Comparison of ENCODE assay signal across 9 cellular contexts in genomic region chr3:48560648-48561018, GRCh38. TPM values are rescaled to one million over a fixed set of nuclear protein-coding genes. Genes with fewer than 3 reads are reported as not detected.
DNase-seq lines count a peak whose midpoint lies in the region; ATAC-seq, FAIRE-seq and TF ChIP-seq lines count a peak whose summit lies in the region.
"Had no signal": no experiment of that assay in that cellular context is flagged by ENCODE, and none has a peak within 500 bp of the region (broad histone marks: within the 10 kb centered on the region; RNA-seq: fewer than 3 reads in every experiment).

No MANE protein-coding gene starts in this region.

- BruUV-seq in HepG2 (replicated peaks; lab: Mats Ljungman, UMichigan), result no TSS peak

- H3K4me3 ChIP-seq in HepG2 (replicated peaks in 1 of 3; ENCODE audit: insufficient read depth in 1 of 3, low read depth in 2 of 3, low read length in 3 of 3) (peak overlapping the region; percentile 53 to 68 (median 59)), right lobe of liver (no peak overlapping the region), muscle layer of colon (ENCODE audit: low read depth in 1 of 2, low read length in 2 of 2) (peak overlapping the region; percentile 32 to 56)

- FAIRE-seq in HepG2 (lab: Jason Lieb, UNC), result no peak

- in situ Hi-C loops in HepG2 (cut with HindIII; ENCODE audit: extremely low pct_ligation_motif_present, low pct_unique_long_range_greater_than_20kb), result no loop called here

- no peaks in the 10 kb centered on the region for H3K36me3 Mint-ChIP-seq in chondrocyte (ENCODE audit: low read depth)
- H3K36me3 Mint-ChIP-seq in naive thymus-derived CD8-positive, alpha-beta T cell, result no peaks in the 10 kb centered on the region

- H3K4me2 ChIP-seq in HepG2 (ENCODE audit: low read depth, low read length), result peak overlapping the region; percentile 86

- CTCF ChIA-PET in HepG2 (lab: Yijun Ruan, JAX; ENCODE audit: low intra/inter-chr PET ratio, low total read pairs), result no interaction called here

- peaks cover 9% of the 10 kb centered on the region for H3K79me2 ChIP-seq in HepG2 (ENCODE audit: insufficient read depth, low read length)

- 36% methylated on average over 5 of the region's 5 CpGs for WGBS in HepG2 (ENCODE audit: low lambda C conversion rate)
- WGBS in right lobe of liver (ENCODE audit: insufficient coverage, low coverage, low lambda C conversion rate, missing lambda C conversion rate), result 20% methylated on average over 1 of the region's 5 CpGs

- H2AFZ ChIP-seq in HepG2 (ENCODE audit: low read length), result no peak overlapping the region

- H3K9me3 ChIP-seq in HepG2 (ENCODE audit: low read length) (no peaks in the 10 kb centered on the region), right lobe of liver (no peaks in the 10 kb centered on the region), muscle layer of colon (ENCODE audit: low read length) (no peaks in the 10 kb centered on the region)

- DNase-seq in HepG2 (ENCODE audit: low spot score), result no peak
- DNase-seq in right lobe of liver, result no peak
- no peak for DNase-seq in chondrocyte (ENCODE audit: low spot score)
- DNase-seq in naive thymus-derived CD8-positive, alpha-beta T cell, result no peak
- no peak for DNase-seq in epidermal melanocyte (ENCODE audit: insufficient read length, low spot score)

- H3K27ac ChIP-seq in HepG2 (ENCODE audit: extremely low read length, insufficient read depth, low read length), result peak overlapping the region; percentile 34
- H3K27ac ChIP-seq in right lobe of liver, result peak overlapping the region in 1 of 3 donors; percentile 54
- peak overlapping the region; percentile 68 for H3K27ac ChIP-seq in muscle layer of colon (ENCODE audit: low read depth, low read length)

- H3K9ac ChIP-seq in HepG2 (ENCODE audit: insufficient read depth, low read depth, low read length) (peak overlapping the region; percentile 42; the same call in 1 of the 2 replicates), muscle layer of colon (ENCODE audit: low read length) (peak overlapping the region; percentile 25)

- peaks cover 82% of the 10 kb centered on the region for H3K4me1 ChIP-seq in HepG2 (ENCODE audit: insufficient read depth, low read length)
- peaks cover 0 to 11% (median 5%) of the 10 kb centered on the region in 4 donors for H3K4me1 ChIP-seq in right lobe of liver
- peaks cover 23% of the 10 kb centered on the region for H3K4me1 ChIP-seq in muscle layer of colon (ENCODE audit: insufficient read depth, low read length)

- TF ChIP-seq POLR2A in HepG2 (IDR thresholded peaks at IDR 0.05; ENCODE audit: insufficient read depth in 1 of 2, low read depth in 2 of 2, low read length in 2 of 2) (no peak), right lobe of liver (IDR thresholded peaks at IDR 0.05) (no peak)

- H3K27me3 ChIP-seq in HepG2 (ENCODE audit: control insufficient read depth in 1 of 2, insufficient read depth in 2 of 2, low read length in 2 of 2) (no peaks in the 10 kb centered on the region; a peak in 1 of 5 replicates), right lobe of liver (no peaks in the 10 kb centered on the region), muscle layer of colon (ENCODE audit: control insufficient read depth in 1 of 2, insufficient read depth in 2 of 2, low read length in 2 of 2) (no peaks in the 10 kb centered on the region)

- H3K27me3 Mint-ChIP-seq in chondrocyte (ENCODE audit: low read depth), result no peaks in the 10 kb centered on the region
- H3K27me3 Mint-ChIP-seq in naive thymus-derived CD8-positive, alpha-beta T cell, result no peaks in the 10 kb centered on the region

- no peaks in the 10 kb centered on the region for H3K36me3 ChIP-seq in HepG2 (replicated peaks in 1 of 2; ENCODE audit: control insufficient read depth in 1 of 2, insufficient read depth in 2 of 2, low read length in 2 of 2)
- no peaks in the 10 kb centered on the region for H3K36me3 ChIP-seq in right lobe of liver
- no peaks in the 10 kb centered on the region for H3K36me3 ChIP-seq in muscle layer of colon (ENCODE audit: insufficient read depth, low read length)

- no peak for TF ChIP-seq RAD21 in HepG2 (CRISPR knock-in tag; IDR thresholded peaks at IDR 0.05)

- POLR2A ChIA-PET in HepG2 (lab: Yijun Ruan, JAX), result interaction anchor here (0.7 to 3.0 kb wide), 3 partner anchors 64 to 87 kb away, joined by 3 to 7 read pairs (median 4); partner anchors contain the start of gene SLC26A6
- POLR2A ChIA-PET in naive thymus-derived CD8-positive, alpha-beta T cell (lab: Charles Lee), result interaction anchor here (1.1 to 1.5 kb wide), 2 partner anchors 13 to 159 kb away, joined by 3 to 7 read pairs; no protein-coding TSS in a partner anchor

- H3K4me1 Mint-ChIP-seq in chondrocyte (ENCODE audit: low read depth), result peaks cover 85% of the 10 kb centered on the region
- H3K4me1 Mint-ChIP-seq in naive thymus-derived CD8-positive, alpha-beta T cell, result peaks cover 14 to 43% (median 20%) of the 10 kb centered on the region in 4 donors

- intact Hi-C loops in HepG2 (cut with micrococcal nuclease; ENCODE audit: unreplicated experiment), result no loop called here
- intact Hi-C loops in right lobe of liver (cut with DNase I), result no loop called here

- ATAC-seq in HepG2, result no peak
- ATAC-seq in right lobe of liver, result no peak
- no peak for ATAC-seq in naive thymus-derived CD8-positive, alpha-beta T cell
- no peak for ATAC-seq in HG03108 (IDR thresholded peaks at IDR 0.05; ENCODE audit: unreplicated experiment)
- no peak for ATAC-seq in HG03521 (IDR thresholded peaks at IDR 0.05; ENCODE audit: unreplicated experiment)
- ATAC-seq: activated T-cell treated with anti-CD3 and anti-CD28 coated beads, Interleukin-2, amount 50 U/mL, for 72 hours had no signal

- H3K27ac Mint-ChIP-seq in chondrocyte (ENCODE audit: unreplicated experiment), result peak overlapping the region; percentile 89
- H3K27ac Mint-ChIP-seq in naive thymus-derived CD8-positive, alpha-beta T cell, result no peak overlapping the region
- H3K27ac Mint-ChIP-seq: activated T-cell treated with anti-CD3 and anti-CD28 coated beads, Interleukin-2, amount 50 U/mL, for 72 hours had no signal

- no peaks in the 10 kb centered on the region for H4K20me1 ChIP-seq in HepG2 (ENCODE audit: insufficient read depth, low read length)

- H3K9me3 Mint-ChIP-seq in chondrocyte (ENCODE audit: low read depth), result no peaks in the 10 kb centered on the region
- no peaks in the 10 kb centered on the region for H3K9me3 Mint-ChIP-seq in naive thymus-derived CD8-positive, alpha-beta T cell
- H3K9me3 Mint-ChIP-seq: activated T-cell treated with anti-CD3 and anti-CD28 coated beads, Interleukin-2, amount 50 U/mL, for 72 hours had no signal

- TF ChIP-seq EP300 in HepG2 (IDR thresholded peaks at IDR 0.05; ENCODE audit: low read depth in 2 of 2, low read length in 2 of 2), result no peak
- no peak for TF ChIP-seq EP300 in HepG2 (CRISPR knock-in tag; IDR thresholded peaks at IDR 0.05; ENCODE audit: borderline replicate concordance)

- no peak for TF ChIP-seq CTCF in HepG2 (CRISPR knock-in tag; IDR thresholded peaks at IDR 0.05)
- TF ChIP-seq CTCF in right lobe of liver (IDR thresholded peaks at IDR 0.05), result no peak
- no peak for TF ChIP-seq CTCF in chondrocyte (IDR thresholded peaks at IDR 0.05)

- H3K4me3 Mint-ChIP-seq in chondrocyte (ENCODE audit: unreplicated experiment), result peak overlapping the region; percentile 69
- no peak overlapping the region for H3K4me3 Mint-ChIP-seq in naive thymus-derived CD8-positive, alpha-beta T cell
- H3K4me3 Mint-ChIP-seq: activated T-cell treated with anti-CD3 and anti-CD28 coated beads, Interleukin-2, amount 50 U/mL, for 72 hours had no signal

RNA-seq across cellular contexts. Expression of gene UCN2, which starts 2.9 kb away (rescaled TPM):
- total RNA-seq in HepG2 (2016; rRNA removed; fragmentation: Illumina TruSeq; extraction: Trizol) (0.07 and 0.13 TPM in 2 replicates), right lobe of liver (not detected), chondrocyte (1.6 to 3.4 TPM (median 3.3 TPM) in 3 replicates)
- not detected in 2 replicates for total RNA-seq in HepG2 (2016; cell fraction: cytosol; rRNA removed; fragmentation: Illumina TruSeq; extraction: Trizol; ENCODE audit: low read depth)
- total RNA-seq in HepG2 (2016; cell fraction: insoluble cytoplasmic fraction; rRNA removed; fragmentation: Illumina TruSeq; extraction: Trizol), result 0.11 TPM in 1 of 2 replicates, not detected in the other
- 0.10 TPM in 1 of 2 replicates, not detected in the other for total RNA-seq in HepG2 (2016; cell fraction: membrane; rRNA removed; fragmentation: Illumina TruSeq; extraction: Trizol)
- total RNA-seq in HepG2 (2016; cell fraction: nucleus; rRNA removed; fragmentation: Illumina TruSeq; extraction: Trizol), result 0.31 and 0.43 TPM in 2 replicates
- 1.5 and 2.3 TPM in 2 replicates for polyA plus RNA-seq in HepG2 (2011; rRNA removed)
- polyA plus RNA-seq in HepG2 (2011; cell fraction: cytosol; rRNA removed), result 0.71 and 0.87 TPM in 2 replicates
- 21.5 and 24.3 TPM in 2 replicates for polyA plus RNA-seq in HepG2 (2011; cell fraction: nucleus; rRNA removed)
- 0.99 and 2.0 TPM in 2 replicates for polyA plus RNA-seq in HepG2 (2012)
- polyA plus RNA-seq in HepG2 (2016; cell fraction: cytosol; fragmentation: Illumina TruSeq; extraction: Trizol; ENCODE audit: low read depth), result 0.09 TPM in 1 of 2 replicates, not detected in the other
- polyA plus RNA-seq in HepG2 (2016; cell fraction: insoluble cytoplasmic fraction; fragmentation: Illumina TruSeq; extraction: Trizol; ENCODE audit: low read depth), result not detected in 2 replicates
- not detected in 2 replicates for polyA plus RNA-seq in HepG2 (2016; cell fraction: membrane; fragmentation: Illumina TruSeq; extraction: Trizol; ENCODE audit: low read depth)
- polyA plus RNA-seq in HepG2 (2016; cell fraction: nucleus; fragmentation: Illumina TruSeq; extraction: Trizol; ENCODE audit: insufficient read depth, low read depth), result 0.70 and 1.8 TPM in 2 replicates
- polyA minus RNA-seq in HepG2 (2011; rRNA and poly(A)+ RNA removed; ENCODE audit: low replicate concordance), result 1.2 and 2.9 TPM in 2 replicates
- not detected in 2 replicates for polyA minus RNA-seq in HepG2 (2011; cell fraction: cytosol; rRNA and poly(A)+ RNA removed)
- polyA minus RNA-seq in HepG2 (2011; cell fraction: nucleus; rRNA and poly(A)+ RNA removed), result 2.1 and 2.2 TPM in 2 replicates
- total RNA-seq in naive thymus-derived CD8-positive, alpha-beta T cell, result under 1 TPM in 1 of 2 experiments, not detected in 1; 0.25 TPM
- not detected for polyA plus RNA-seq in naive thymus-derived CD8-positive, alpha-beta T cell
- total RNA-seq: activated T-cell treated with anti-CD3 and anti-CD28 coated beads, Interleukin-2, amount 50 U/mL, for 72 hours had no signal

RNA-seq across cellular contexts. Expression of gene PFKFB4, which starts 4.0 kb away (rescaled TPM):
- total RNA-seq in HepG2 (2016; rRNA removed; fragmentation: Illumina TruSeq; extraction: Trizol) (6.4 and 7.1 TPM in 2 replicates), right lobe of liver (10 to 100 TPM in 1 of 6 experiments, 1 to 10 TPM in 4, under 1 TPM in 1; 0.59 to 10.8 (median 1.4) TPM), chondrocyte (14.6 to 23.2 TPM (median 19.9 TPM) in 3 replicates)
- total RNA-seq in HepG2 (2016; cell fraction: cytosol; rRNA removed; fragmentation: Illumina TruSeq; extraction: Trizol; ENCODE audit: low read depth), result 2.1 and 2.6 TPM in 2 replicates
- total RNA-seq in HepG2 (2016; cell fraction: insoluble cytoplasmic fraction; rRNA removed; fragmentation: Illumina TruSeq; extraction: Trizol), result 6.7 and 7.5 TPM in 2 replicates
- 3.4 and 3.7 TPM in 2 replicates for total RNA-seq in HepG2 (2016; cell fraction: membrane; rRNA removed; fragmentation: Illumina TruSeq; extraction: Trizol)
- total RNA-seq in HepG2 (2016; cell fraction: nucleus; rRNA removed; fragmentation: Illumina TruSeq; extraction: Trizol), result 5.4 and 8.1 TPM in 2 replicates
- polyA plus RNA-seq in HepG2 (2011; rRNA removed), result 103 and 122 TPM in 2 replicates
- 80.3 and 95.3 TPM in 2 replicates for polyA plus RNA-seq in HepG2 (2011; cell fraction: cytosol; rRNA removed)
- polyA plus RNA-seq in HepG2 (2011; cell fraction: nucleus; rRNA removed), result 274 and 322 TPM in 2 replicates
- polyA plus RNA-seq in HepG2 (2012), result 46.3 and 53.1 TPM in 2 replicates
- 0.64 and 0.77 TPM in 2 replicates for polyA plus RNA-seq in HepG2 (2016; cell fraction: cytosol; fragmentation: Illumina TruSeq; extraction: Trizol; ENCODE audit: low read depth)
- 4.4 and 4.7 TPM in 2 replicates for polyA plus RNA-seq in HepG2 (2016; cell fraction: insoluble cytoplasmic fraction; fragmentation: Illumina TruSeq; extraction: Trizol; ENCODE audit: low read depth)
- 1.8 and 2.0 TPM in 2 replicates for polyA plus RNA-seq in HepG2 (2016; cell fraction: membrane; fragmentation: Illumina TruSeq; extraction: Trizol; ENCODE audit: low read depth)
- 11.6 and 13.1 TPM in 2 replicates for polyA plus RNA-seq in HepG2 (2016; cell fraction: nucleus; fragmentation: Illumina TruSeq; extraction: Trizol; ENCODE audit: insufficient read depth, low read depth)
- polyA minus RNA-seq in HepG2 (2011; rRNA and poly(A)+ RNA removed; ENCODE audit: low replicate concordance), result 5.2 and 195 TPM in 2 replicates
- polyA minus RNA-seq in HepG2 (2011; cell fraction: cytosol; rRNA and poly(A)+ RNA removed), result 52.8 and 55.0 TPM in 2 replicates
- polyA minus RNA-seq in HepG2 (2011; cell fraction: nucleus; rRNA and poly(A)+ RNA removed), result 111 and 115 TPM in 2 replicates
- 1 to 10 TPM; 2.4 to 3.0 TPM for total RNA-seq in naive thymus-derived CD8-positive, alpha-beta T cell
- polyA plus RNA-seq in naive thymus-derived CD8-positive, alpha-beta T cell, result 1 to 10 TPM; 1.1 to 3.3 (median 1.9) TPM

RNA-seq across cellular contexts. Expression of gene COL7A1, which starts 34.5 kb away (rescaled TPM):
- total RNA-seq in HepG2 (2016; rRNA removed; fragmentation: Illumina TruSeq; extraction: Trizol) (0.55 and 2.7 TPM in 2 replicates), right lobe of liver (1 to 10 TPM in 4 of 6 experiments, under 1 TPM in 2; 0.31 to 1.7 (median 1.1) TPM), chondrocyte (15.9 to 36.6 TPM (median 36.5 TPM) in 3 replicates)
- 0.09 and 0.30 TPM in 2 replicates for total RNA-seq in HepG2 (2016; cell fraction: cytosol; rRNA removed; fragmentation: Illumina TruSeq; extraction: Trizol; ENCODE audit: low read depth)
- 0.46 and 3.8 TPM in 2 replicates for total RNA-seq in HepG2 (2016; cell fraction: insoluble cytoplasmic fraction; rRNA removed; fragmentation: Illumina TruSeq; extraction: Trizol)
- 0.40 and 0.41 TPM in 2 replicates for total RNA-seq in HepG2 (2016; cell fraction: membrane; rRNA removed; fragmentation: Illumina TruSeq; extraction: Trizol)
- total RNA-seq in HepG2 (2016; cell fraction: nucleus; rRNA removed; fragmentation: Illumina TruSeq; extraction: Trizol), result 3.5 and 6.0 TPM in 2 replicates
- polyA plus RNA-seq in HepG2 (2011; rRNA removed), result 11.7 and 18.1 TPM in 2 replicates
- polyA plus RNA-seq in HepG2 (2011; cell fraction: cytosol; rRNA removed), result 1.7 and 1.9 TPM in 2 replicates
- 238 and 263 TPM in 2 replicates for polyA plus RNA-seq in HepG2 (2011; cell fraction: nucleus; rRNA removed)
- 19.3 and 24.8 TPM in 2 replicates for polyA plus RNA-seq in HepG2 (2012)
- polyA plus RNA-seq in HepG2 (2016; cell fraction: cytosol; fragmentation: Illumina TruSeq; extraction: Trizol; ENCODE audit: low read depth), result 0.10 TPM in 1 of 2 replicates, not detected in the other
- polyA plus RNA-seq in HepG2 (2016; cell fraction: insoluble cytoplasmic fraction; fragmentation: Illumina TruSeq; extraction: Trizol; ENCODE audit: low read depth), result 0.54 and 0.62 TPM in 2 replicates
- 0.23 and 0.29 TPM in 2 replicates for polyA plus RNA-seq in HepG2 (2016; cell fraction: membrane; fragmentation: Illumina TruSeq; extraction: Trizol; ENCODE audit: low read depth)
- polyA plus RNA-seq in HepG2 (2016; cell fraction: nucleus; fragmentation: Illumina TruSeq; extraction: Trizol; ENCODE audit: insufficient read depth, low read depth), result 20.6 and 20.8 TPM in 2 replicates
- polyA minus RNA-seq in HepG2 (2011; rRNA and poly(A)+ RNA removed; ENCODE audit: low replicate concordance), result 7.3 and 44.5 TPM in 2 replicates
- 1.4 and 2.4 TPM in 2 replicates for polyA minus RNA-seq in HepG2 (2011; cell fraction: cytosol; rRNA and poly(A)+ RNA removed)
- 12.9 and 14.3 TPM in 2 replicates for polyA minus RNA-seq in HepG2 (2011; cell fraction: nucleus; rRNA and poly(A)+ RNA removed)
- total RNA-seq in naive thymus-derived CD8-positive, alpha-beta T cell, result 1 to 10 TPM; 1.6 to 1.8 TPM
- polyA plus RNA-seq in naive thymus-derived CD8-positive, alpha-beta T cell, result under 1 TPM in 1 of 3 donors, not detected in 2; 0.27 TPM

RNA-seq across cellular contexts. Expression of gene UQCRC1, which starts 48.8 kb away (rescaled TPM):
- total RNA-seq in HepG2 (2016; rRNA removed; fragmentation: Illumina TruSeq; extraction: Trizol) (273 and 316 TPM in 2 replicates), right lobe of liver (100 to 1,000 TPM; 176 to 329 (median 213) TPM), chondrocyte (223 to 258 TPM (median 233 TPM) in 3 replicates)
- 111 and 125 TPM in 2 replicates for total RNA-seq in HepG2 (2016; cell fraction: cytosol; rRNA removed; fragmentation: Illumina TruSeq; extraction: Trizol; ENCODE audit: low read depth)
- total RNA-seq in HepG2 (2016; cell fraction: insoluble cytoplasmic fraction; rRNA removed; fragmentation: Illumina TruSeq; extraction: Trizol), result 277 and 308 TPM in 2 replicates
- 130 and 146 TPM in 2 replicates for total RNA-seq in HepG2 (2016; cell fraction: membrane; rRNA removed; fragmentation: Illumina TruSeq; extraction: Trizol)
- 180 and 194 TPM in 2 replicates for total RNA-seq in HepG2 (2016; cell fraction: nucleus; rRNA removed; fragmentation: Illumina TruSeq; extraction: Trizol)
- polyA plus RNA-seq in HepG2 (2011; rRNA removed), result 680 and 772 TPM in 2 replicates
- 928 and 1,184 TPM in 2 replicates for polyA plus RNA-seq in HepG2 (2011; cell fraction: cytosol; rRNA removed)
- polyA plus RNA-seq in HepG2 (2011; cell fraction: nucleus; rRNA removed), result 761 and 810 TPM in 2 replicates
- polyA plus RNA-seq in HepG2 (2012), result 354 and 462 TPM in 2 replicates
- polyA plus RNA-seq in HepG2 (2016; cell fraction: cytosol; fragmentation: Illumina TruSeq; extraction: Trizol; ENCODE audit: low read depth), result 101 and 102 TPM in 2 replicates
- 253 and 261 TPM in 2 replicates for polyA plus RNA-seq in HepG2 (2016; cell fraction: insoluble cytoplasmic fraction; fragmentation: Illumina TruSeq; extraction: Trizol; ENCODE audit: low read depth)
- polyA plus RNA-seq in HepG2 (2016; cell fraction: membrane; fragmentation: Illumina TruSeq; extraction: Trizol; ENCODE audit: low read depth), result 99.7 and 108 TPM in 2 replicates
- polyA plus RNA-seq in HepG2 (2016; cell fraction: nucleus; fragmentation: Illumina TruSeq; extraction: Trizol; ENCODE audit: insufficient read depth, low read depth), result 230 and 250 TPM in 2 replicates
- 1,601 and 2,541 TPM in 2 replicates for polyA minus RNA-seq in HepG2 (2011; rRNA and poly(A)+ RNA removed; ENCODE audit: low replicate concordance)
- polyA minus RNA-seq in HepG2 (2011; cell fraction: cytosol; rRNA and poly(A)+ RNA removed), result 429 and 449 TPM in 2 replicates
- 214 and 290 TPM in 2 replicates for polyA minus RNA-seq in HepG2 (2011; cell fraction: nucleus; rRNA and poly(A)+ RNA removed)
- 10 to 100 TPM; 78.8 to 83.4 TPM for total RNA-seq in naive thymus-derived CD8-positive, alpha-beta T cell
- polyA plus RNA-seq in naive thymus-derived CD8-positive, alpha-beta T cell, result 100 to 1,000 TPM; 143 to 167 (median 151) TPM

RNA-seq across cellular contexts. Expression of gene SHISA5, which starts 56.7 kb away (rescaled TPM):
- total RNA-seq in HepG2 (2016; rRNA removed; fragmentation: Illumina TruSeq; extraction: Trizol) (74.3 and 91.4 TPM in 2 replicates), right lobe of liver (100 to 1,000 TPM in 4 of 6 experiments, 10 to 100 TPM in 2; 76.3 to 118 (median 101) TPM), chondrocyte (162 to 188 TPM (median 188 TPM) in 3 replicates)
- 90.2 and 104 TPM in 2 replicates for total RNA-seq in HepG2 (2016; cell fraction: cytosol; rRNA removed; fragmentation: Illumina TruSeq; extraction: Trizol; ENCODE audit: low read depth)
- total RNA-seq in HepG2 (2016; cell fraction: insoluble cytoplasmic fraction; rRNA removed; fragmentation: Illumina TruSeq; extraction: Trizol), result 67.1 and 95.9 TPM in 2 replicates
- total RNA-seq in HepG2 (2016; cell fraction: membrane; rRNA removed; fragmentation: Illumina TruSeq; extraction: Trizol), result 162 and 190 TPM in 2 replicates
- total RNA-seq in HepG2 (2016; cell fraction: nucleus; rRNA removed; fragmentation: Illumina TruSeq; extraction: Trizol), result 45.3 and 51.5 TPM in 2 replicates
- polyA plus RNA-seq in HepG2 (2011; rRNA removed), result 75.8 and 83.0 TPM in 2 replicates
- 82.9 and 103 TPM in 2 replicates for polyA plus RNA-seq in HepG2 (2011; cell fraction: cytosol; rRNA removed)
- 54.8 and 59.4 TPM in 2 replicates for polyA plus RNA-seq in HepG2 (2011; cell fraction: nucleus; rRNA removed)
- 68.4 and 68.8 TPM in 2 replicates for polyA plus RNA-seq in HepG2 (2012)
- polyA plus RNA-seq in HepG2 (2016; cell fraction: cytosol; fragmentation: Illumina TruSeq; extraction: Trizol; ENCODE audit: low read depth), result 116 and 135 TPM in 2 replicates
- 71.7 and 96.4 TPM in 2 replicates for polyA plus RNA-seq in HepG2 (2016; cell fraction: insoluble cytoplasmic fraction; fragmentation: Illumina TruSeq; extraction: Trizol; ENCODE audit: low read depth)
- 203 and 209 TPM in 2 replicates for polyA plus RNA-seq in HepG2 (2016; cell fraction: membrane; fragmentation: Illumina TruSeq; extraction: Trizol; ENCODE audit: low read depth)
- polyA plus RNA-seq in HepG2 (2016; cell fraction: nucleus; fragmentation: Illumina TruSeq; extraction: Trizol; ENCODE audit: insufficient read depth, low read depth), result 89.8 and 103 TPM in 2 replicates
- 147 and 175 TPM in 2 replicates for polyA minus RNA-seq in HepG2 (2011; rRNA and poly(A)+ RNA removed; ENCODE audit: low replicate concordance)
- polyA minus RNA-seq in HepG2 (2011; cell fraction: cytosol; rRNA and poly(A)+ RNA removed), result 34.9 and 49.9 TPM in 2 replicates
- polyA minus RNA-seq in HepG2 (2011; cell fraction: nucleus; rRNA and poly(A)+ RNA removed), result 11.2 and 15.8 TPM in 2 replicates
- total RNA-seq in naive thymus-derived CD8-positive, alpha-beta T cell, result 100 to 1,000 TPM; 176 to 186 TPM
- 100 to 1,000 TPM; 341 to 364 (median 359) TPM for polyA plus RNA-seq in naive thymus-derived CD8-positive, alpha-beta T cell

Comparison
In these comparisons a context has a peak if more than half of its experiments do, and no peak if none do; other contexts are left out.
1. H3K4me3 ChIP-seq: peak in HepG2 (3 of 3) and muscle layer of colon (2 of 2); none in right lobe of liver (0 of 3).